ENCODE assay signal across 14 cellular contexts in genomic region chr1:229884765-229885164, GRCh38.
DNase-seq lines count a peak whose midpoint lies in the region; ATAC-seq and TF ChIP-seq lines count a peak whose summit lies in the region.
"Had no signal": no experiment of that assay in that cellular context is flagged by ENCODE, and none has a peak within 500 bp of the region (broad histone marks: within the 10 kb centered on the region; RNA-seq: fewer than 3 reads in every experiment).

No MANE protein-coding gene starts in this region.

- H3K4me1 ChIP-seq in heart right ventricle: peaks cover 0 to 30% (median 6%) of the 10 kb centered on the region in 9 donors
- H3K4me1 ChIP-seq in colonic mucosa: no peaks in the 10 kb centered on the region
- H3K4me1 ChIP-seq in hepatocyte (ENCODE audit: insufficient read depth): no peaks in the 10 kb centered on the region

- no peak overlapping the region for H3K4me2 ChIP-seq in hepatocyte

- no peak overlapping the region for H2AFZ ChIP-seq in hepatocyte

- no peaks in the 10 kb centered on the region for H3K9me3 ChIP-seq in heart right ventricle
- no peaks in the 10 kb centered on the region for H3K9me3 ChIP-seq in colonic mucosa
- H3K9me3 ChIP-seq in hepatocyte (ENCODE audit: low read depth): no peaks in the 10 kb centered on the region

- H3K27ac ChIP-seq in heart right ventricle: no peak overlapping the region
- no peak overlapping the region for H3K27ac ChIP-seq in colonic mucosa
- no peak overlapping the region for H3K27ac ChIP-seq in hepatocyte
- H3K27ac ChIP-seq: HL-60 had no signal

- DNase-seq in left ventricle myocardium superior (peak; percentile 46), heart right ventricle (no peak), NCI-H2081 treated with DMSO at 0.1 percent for 48 hours (lab: John Stamatoyannopoulos, UW) (peak; percentile 40), colonic mucosa (peak; percentile 7), hepatocyte (ENCODE audit: low spot score) (no peak), NCI-H2227 (lab: John Stamatoyannopoulos, UW; ENCODE audit: unreplicated experiment) (no peak), NCI-H1048 (lab: John Stamatoyannopoulos, UW) (no peak)
- DNase-seq: activated CD4-positive, CD25-positive, alpha-beta regulatory T cell treated with anti-CD3 and anti-CD28 coated beads, Interleukin-2, amount 50 U/mL, for 72 hours; activated T-cell treated with anti-CD3 and anti-CD28 coated beads, Interleukin-2, amount 50 U/mL, for 48 hours; head of caudate nucleus; Karpas-422; NCI-H187 treated with DMSO at 0.1 percent for 48 hours had no signal

- no peak for ATAC-seq in left ventricle myocardium superior
- ATAC-seq in heart right ventricle: no peak
- no peak for ATAC-seq in HG03139 (IDR thresholded peaks at IDR 0.05; ENCODE audit: unreplicated experiment)

- H3K79me2 ChIP-seq in hepatocyte: no peaks in the 10 kb centered on the region

- no peak overlapping the region for H3K4me3 ChIP-seq in heart right ventricle
- no peak overlapping the region for H3K4me3 ChIP-seq in colonic mucosa
- H3K4me3 ChIP-seq in hepatocyte: no peak overlapping the region

- H4K20me1 ChIP-seq in hepatocyte (ENCODE audit: insufficient read depth, poor library complexity, severe bottlenecking): no peaks in the 10 kb centered on the region

- no peaks in the 10 kb centered on the region for H3K36me3 ChIP-seq in heart right ventricle
- no peaks in the 10 kb centered on the region for H3K36me3 ChIP-seq in colonic mucosa
- H3K36me3 ChIP-seq in hepatocyte (replicated peaks; ENCODE audit: insufficient read depth, low read depth): no peaks in the 10 kb centered on the region

- WGBS in heart right ventricle, 2 donors: 64 to 66% methylated on average over 4 of the region's 4 CpGs
- WGBS in hepatocyte (ENCODE audit: low lambda C conversion rate, missing lambda C conversion rate): 87% methylated on average over 4 of the region's 4 CpGs

- TF ChIP-seq CTCF in heart right ventricle (IDR thresholded peaks at IDR 0.05): no peak
- no peak for TF ChIP-seq CTCF in colonic mucosa (IDR thresholded peaks at IDR 0.05)
- TF ChIP-seq CTCF in hepatocyte (IDR thresholded peaks at IDR 0.05; ENCODE audit: poor library complexity): no peak

- intact Hi-C loops in left ventricle myocardium superior (cut with micrococcal nuclease): no loop called here
- intact Hi-C loops in heart right ventricle (cut with DNase I): loop anchor here in 1 of 10 donors (5.0 kb wide), 1 partner anchor 183 kb away; the partner anchor contains the start of gene GALNT2
- intact Hi-C loops in colonic mucosa (cut with DNase I): no loop called here

- H3K9me2 ChIP-seq in hepatocyte (replicated peaks; ENCODE audit: insufficient read depth): no peaks in the 10 kb centered on the region

- H3K27me3 ChIP-seq in heart right ventricle: no peaks in the 10 kb centered on the region
- H3K27me3 ChIP-seq in colonic mucosa: no peaks in the 10 kb centered on the region
- H3K27me3 ChIP-seq in hepatocyte: no peaks in the 10 kb centered on the region

- no peak overlapping the region for H3K9ac ChIP-seq in colonic mucosa (ENCODE audit: low read depth in 2 of 2, low read length in 2 of 2)

Comparison
In these comparisons a context has a peak if more than half of its experiments do, and no peak if none do; other contexts are left out.
1. DNase-seq: peak in left ventricle myocardium superior (single experiment), NCI-H2081 treated with DMSO at 0.1 percent for 48 hours (single experiment) and colonic mucosa (single experiment); none in heart right ventricle (0 of 2), hepatocyte (single experiment), NCI-H2227 (single experiment) and NCI-H1048 (single experiment).